4 cellular contexts compared by ENCODE assay signal in the genomic region with DNA sequence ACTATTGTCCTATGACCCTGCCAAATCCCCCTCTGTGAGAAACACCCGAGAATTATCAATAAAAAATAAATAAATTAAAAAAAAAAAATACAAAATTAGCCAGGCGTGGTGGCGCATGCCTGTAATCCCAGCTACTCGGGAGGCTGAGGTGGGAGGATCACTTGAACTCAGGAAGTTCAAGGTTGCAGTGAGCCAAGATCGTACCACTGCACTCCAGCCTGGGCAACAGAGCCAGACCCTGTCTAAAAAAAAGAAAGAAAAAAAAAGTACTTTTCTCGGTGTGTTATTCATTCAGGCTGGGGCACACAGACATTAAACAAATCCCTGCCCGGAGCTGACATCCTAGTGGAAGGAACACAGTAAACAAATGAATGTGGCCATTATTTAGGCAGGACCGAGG. TPM values are rescaled to one million over a fixed set of nuclear protein-coding genes. Genes with fewer than 3 reads are reported as not detected.
"Had no signal": no experiment of that assay in that cellular context is flagged by ENCODE, and none has a peak within 500 bp of the region (broad histone marks: within the 10 kb centered on the region; RNA-seq: fewer than 3 reads in every experiment).

No MANE protein-coding gene starts in this region.

RNA-seq across cellular contexts. Expression of a gene that starts 9.1 kb away (rescaled TPM):
- total RNA-seq: activated CD4-positive, alpha-beta memory T cell treated with anti-CD3 and anti-CD28 coated beads for 36 hours; activated CD4-positive, alpha-beta T cell treated with anti-CD3 and anti-CD28 coated beads, Interleukin-2, amount 10 ng/mL, durations not matched to agents 7 days and 5 days; activated CD8-positive, alpha-beta T cell treated with anti-CD3 and anti-CD28 coated beads, Interleukin-2, amount 10 ng/mL, durations not matched to agents 7 days and 5 days; T-helper 1 cell treated with Interleukin-12 subunit alpha and Interleukin-12 subunit beta and Interleukin-4 antibody, amounts not matched to agents 30 ng/mL and 1 ng/mL, for 36 hours had no signal
